In the genomic region with DNA sequence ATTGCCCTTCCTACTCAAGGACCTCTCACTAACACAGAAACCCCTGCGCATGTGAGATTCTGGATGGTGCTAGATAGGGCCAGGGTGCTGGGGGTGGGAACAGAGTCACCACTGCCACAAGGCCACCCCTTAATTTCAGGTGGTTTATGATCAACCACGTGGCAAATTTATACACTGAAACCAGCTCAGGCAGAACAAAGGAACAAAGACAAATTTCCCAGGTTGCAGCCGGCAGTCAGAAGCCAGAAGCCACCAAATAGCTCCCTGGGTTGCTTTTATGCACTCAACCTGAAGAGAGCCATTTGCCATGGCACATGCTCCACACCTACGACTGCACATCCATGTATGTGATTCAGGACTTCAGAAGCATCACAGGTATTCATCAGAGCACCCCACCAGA, we compare ENCODE assay signal across 8 cellular contexts. TPM values are rescaled to one million over a fixed set of nuclear protein-coding genes. Genes with fewer than 3 reads are reported as not detected.
DNase-seq lines count a peak whose midpoint lies in the region; ATAC-seq and TF ChIP-seq lines count a peak whose summit lies in the region.

No MANE protein-coding gene starts in this region.

- peak; percentile 33 for DNase-seq in NK-92 treated with Interleukin-12 subunit alpha and Interleukin-12 subunit beta, amount 100 ng/mL, for 24 hours (lab: John Stamatoyannopoulos, UW)
- DNase-seq in NK-92 (lab: John Stamatoyannopoulos, UW; ENCODE audit: unreplicated experiment) (no peak), dorsolateral prefrontal cortex (no peak), GOT3 (lab: John Stamatoyannopoulos, UW) (no peak)
- DNase-seq in activated CD4-positive, alpha-beta T cell treated with anti-CD3 and anti-CD28 coated beads, Interleukin-2, amount 10 ng/mL, durations not matched to agents 7 days and 5 days = no peak
- peak in 1 of 10 donors; percentile 37 for DNase-seq in naive thymus-derived CD8-positive, alpha-beta T cell

- peak overlapping the region; percentile 89 for H3K4me3 Mint-ChIP-seq in activated CD4-positive, alpha-beta T cell treated with anti-CD3 and anti-CD28 coated beads, Interleukin-2, amount 10 ng/mL, durations not matched to agents 7 days and 5 days
- H3K4me3 Mint-ChIP-seq in naive thymus-derived CD8-positive, alpha-beta T cell = peak overlapping the region; percentile 66 to 97 (median 86)

- peaks cover 77% of the 10 kb centered on the region for H3K4me1 Mint-ChIP-seq in activated CD4-positive, alpha-beta T cell treated with anti-CD3 and anti-CD28 coated beads, Interleukin-2, amount 10 ng/mL, durations not matched to agents 7 days and 5 days
- peaks cover 46 to 84% (median 79%) of the 10 kb centered on the region in 4 donors for H3K4me1 Mint-ChIP-seq in naive thymus-derived CD8-positive, alpha-beta T cell

- peak overlapping the region in 22 of 59 donors; percentile 5 to 88 (median 34) for H3K27ac ChIP-seq in dorsolateral prefrontal cortex

- peak overlapping the region; percentile 34 for H3K27ac Mint-ChIP-seq in activated CD4-positive, alpha-beta T cell treated with anti-CD3 and anti-CD28 coated beads, Interleukin-2, amount 10 ng/mL, durations not matched to agents 7 days and 5 days
- peak overlapping the region; percentile 9 to 94 (median 80) for H3K27ac Mint-ChIP-seq in naive thymus-derived CD8-positive, alpha-beta T cell

- ATAC-seq in HG03097 (IDR thresholded peaks at IDR 0.05; ENCODE audit: low FRiP score, unreplicated experiment) = peak; percentile 20
- ATAC-seq in naive thymus-derived CD8-positive, alpha-beta T cell = no peak
- no peak for ATAC-seq in GM19035 (IDR thresholded peaks at IDR 0.05; ENCODE audit: unreplicated experiment)

- H3K27me3 ChIP-seq in dorsolateral prefrontal cortex = no peaks in the 10 kb centered on the region

- H3K4me3 ChIP-seq in dorsolateral prefrontal cortex = peak overlapping the region in 12 of 59 donors; percentile 2 to 95 (median 86)

- CTCF ChIA-PET in activated CD4-positive, alpha-beta T cell treated with anti-CD3 and anti-CD28 coated beads, Interleukin-2, amount 10 ng/mL, durations not matched to agents 7 days and 5 days (lab: Charles Lee) = interaction anchor here (1.1 kb wide), 1 partner anchor 317 kb away, joined by 3 read pairs; no protein-coding TSS in a partner anchor

- H3K36me3 Mint-ChIP-seq in activated CD4-positive, alpha-beta T cell treated with anti-CD3 and anti-CD28 coated beads, Interleukin-2, amount 10 ng/mL, durations not matched to agents 7 days and 5 days (ENCODE audit: low read depth) = peaks cover 35% of the 10 kb centered on the region
- peaks cover 0 to 2% (median 0%) of the 10 kb centered on the region in 3 donors for H3K36me3 Mint-ChIP-seq in naive thymus-derived CD8-positive, alpha-beta T cell

- TF ChIP-seq CTCF in dorsolateral prefrontal cortex (IDR thresholded peaks at IDR 0.05 in 54 of 56, conservative IDR thresholded peaks at IDR 0.05 in 2 of 56; ENCODE audit: low read depth in 1 of 56, partially characterized antibody in 56 of 56) = no peak

- no peaks in the 10 kb centered on the region for H3K9me3 Mint-ChIP-seq in activated CD4-positive, alpha-beta T cell treated with anti-CD3 and anti-CD28 coated beads, Interleukin-2, amount 10 ng/mL, durations not matched to agents 7 days and 5 days
- no peaks in the 10 kb centered on the region for H3K9me3 Mint-ChIP-seq in naive thymus-derived CD8-positive, alpha-beta T cell

- H3K27me3 Mint-ChIP-seq in activated CD4-positive, alpha-beta T cell treated with anti-CD3 and anti-CD28 coated beads, Interleukin-2, amount 10 ng/mL, durations not matched to agents 7 days and 5 days = no peaks in the 10 kb centered on the region
- no peaks in the 10 kb centered on the region for H3K27me3 Mint-ChIP-seq in naive thymus-derived CD8-positive, alpha-beta T cell

- POLR2A ChIA-PET in activated CD4-positive, alpha-beta T cell treated with anti-CD3 and anti-CD28 coated beads, Interleukin-2, amount 10 ng/mL, durations not matched to agents 7 days and 5 days (lab: Charles Lee) = no interaction called here
- POLR2A ChIA-PET in naive thymus-derived CD8-positive, alpha-beta T cell (lab: Charles Lee) = no interaction called here

- intact Hi-C loops in dorsolateral prefrontal cortex (cut with DNase I) = loop anchor here (5.0 to 10.0 kb wide), 5 partner anchors 37 to 485 kb away; a partner anchor contains a TSS

RNA-seq across cellular contexts. Expression of a gene that starts 2.5 kb away (rescaled TPM):
- 10 to 100 TPM; 74.5 to 77.2 TPM for total RNA-seq in activated CD4-positive, alpha-beta T cell treated with anti-CD3 and anti-CD28 coated beads, Interleukin-2, amount 10 ng/mL, durations not matched to agents 7 days and 5 days
- 10 to 100 TPM; 47.0 to 48.9 TPM for total RNA-seq in naive thymus-derived CD8-positive, alpha-beta T cell
- 10 to 100 TPM; 19.5 to 31.5 (median 20.9) TPM for polyA plus RNA-seq in naive thymus-derived CD8-positive, alpha-beta T cell
- 10 to 100 TPM; 43.2 to 95.6 (median 64.3) TPM for total RNA-seq in dorsolateral prefrontal cortex
